In genomic region chr16:54911079-54911478, GRCh38 we compare ENCODE assay signal across 29 cellular contexts.
"Had no signal": no experiment of that assay in that cellular context is flagged by ENCODE, and none has a peak within 500 bp of the region (broad histone marks: within the 10 kb centered on the region; RNA-seq: fewer than 3 reads in every experiment).

No MANE protein-coding gene starts in this region.

- DNase-seq: activated CD4-positive, alpha-beta memory T cell treated with anti-CD3 and anti-CD28 coated beads, Interleukin-2, amount 10 ng/mL, durations not matched to agents 7 days and 5 days; activated CD4-positive, alpha-beta T cell treated with anti-CD3 and anti-CD28 coated beads for 1 hour; activated CD4-positive, alpha-beta T cell treated with anti-CD3 and anti-CD28 coated beads for 36 hours; activated CD4-positive, alpha-beta T cell treated with anti-CD3 and anti-CD28 coated beads for 48 hours; activated CD4-positive, alpha-beta T cell treated with anti-CD3 and anti-CD28 coated beads, Interleukin-2, amount 10 ng/mL, durations not matched to agents 7 days and 5 days; activated CD4-positive, alpha-beta T cell treated with anti-CD3 and anti-CD28 coated beads, Interleukin-2, amount 50 U/mL, for 48 hours; activated CD4-positive, CD25-positive, alpha-beta regulatory T cell; activated CD8-positive, alpha-beta memory T cell treated with anti-CD3 and anti-CD28 coated beads for 24 hours; activated CD8-positive, alpha-beta memory T cell treated with anti-CD3 and anti-CD28 coated beads, Interleukin-2, amount 10 ng/mL, durations not matched to agents 7 days and 5 days; activated CD8-positive, alpha-beta memory T cell treated with anti-CD3 and anti-CD28 coated beads, Interleukin-2, amount 50 U/mL, for 48 hours; activated CD8-positive, alpha-beta T cell treated with anti-CD3 and anti-CD28 coated beads, Interleukin-2, amount 10 ng/mL, durations not matched to agents 7 days and 5 days; activated effector memory CD4-positive, alpha-beta T cell treated with Interleukin-2 at 50 U/mL for 16 hours; activated gamma-delta T cell; activated naive CD4-positive, alpha-beta T cell treated with anti-CD3 and anti-CD28 coated beads, Interleukin-2, amount 10 ng/mL, durations not matched to agents 7 days and 5 days; activated naive CD4-positive, alpha-beta T cell treated with Interleukin-2 at 50 U/mL for 16 hours; activated naive CD8-positive, alpha-beta T cell treated with anti-CD3 and anti-CD28 coated beads, Interleukin-2, amount 10 ng/mL, durations not matched to agents 7 days and 5 days; activated naive CD8-positive, alpha-beta T cell treated with anti-CD3 and anti-CD28 coated beads, Interleukin-2, amount 50 U/mL, for 24 hours; activated T-cell treated with anti-CD3 and anti-CD28 coated beads, Interleukin-2, amount 50 U/mL, for 24 hours; activated T-cell treated with anti-CD3 and anti-CD28 coated beads, Interleukin-2, amount 50 U/mL, for 48 hours; amygdala; anterior cingulate cortex; central memory CD4-positive, alpha-beta T cell; T-helper 2 cell; T-helper 9 cell; WERI-Rb-1 had no signal

- H3K4me1 ChIP-seq: ascending aorta had no signal

- H3K36me3 ChIP-seq: ascending aorta, WERI-Rb-1 had no signal

- H3K27ac ChIP-seq: ascending aorta, WERI-Rb-1 had no signal

- H3K27me3 ChIP-seq: ascending aorta had no signal

- FAIRE-seq: colon had no signal

- H3K4me3 ChIP-seq: ascending aorta had no signal

- H3K9me3 ChIP-seq: ascending aorta had no signal

- ATAC-seq: activated CD4-positive, alpha-beta T cell treated with anti-CD3 and anti-CD28 coated beads for 36 hours; activated CD4-positive, CD25-positive, alpha-beta regulatory T cell treated with anti-CD3 and anti-CD28 coated beads, Interleukin-2, amount 50 U/mL, for 24 hours; activated CD8-positive, alpha-beta memory T cell treated with anti-CD3 and anti-CD28 coated beads, Interleukin-2, amount 10 ng/mL, durations not matched to agents 7 days and 5 days; activated CD8-positive, alpha-beta T cell treated with anti-CD3 and anti-CD28 coated beads, Interleukin-2, amount 10 ng/mL, durations not matched to agents 7 days and 5 days; activated naive CD8-positive, alpha-beta T cell treated with anti-CD3 and anti-CD28 coated beads, Interleukin-2, amount 50 U/mL, for 24 hours; WTC11 had no signal
